Comparison of ENCODE assay signal across 8 cellular contexts in the genomic region with DNA sequence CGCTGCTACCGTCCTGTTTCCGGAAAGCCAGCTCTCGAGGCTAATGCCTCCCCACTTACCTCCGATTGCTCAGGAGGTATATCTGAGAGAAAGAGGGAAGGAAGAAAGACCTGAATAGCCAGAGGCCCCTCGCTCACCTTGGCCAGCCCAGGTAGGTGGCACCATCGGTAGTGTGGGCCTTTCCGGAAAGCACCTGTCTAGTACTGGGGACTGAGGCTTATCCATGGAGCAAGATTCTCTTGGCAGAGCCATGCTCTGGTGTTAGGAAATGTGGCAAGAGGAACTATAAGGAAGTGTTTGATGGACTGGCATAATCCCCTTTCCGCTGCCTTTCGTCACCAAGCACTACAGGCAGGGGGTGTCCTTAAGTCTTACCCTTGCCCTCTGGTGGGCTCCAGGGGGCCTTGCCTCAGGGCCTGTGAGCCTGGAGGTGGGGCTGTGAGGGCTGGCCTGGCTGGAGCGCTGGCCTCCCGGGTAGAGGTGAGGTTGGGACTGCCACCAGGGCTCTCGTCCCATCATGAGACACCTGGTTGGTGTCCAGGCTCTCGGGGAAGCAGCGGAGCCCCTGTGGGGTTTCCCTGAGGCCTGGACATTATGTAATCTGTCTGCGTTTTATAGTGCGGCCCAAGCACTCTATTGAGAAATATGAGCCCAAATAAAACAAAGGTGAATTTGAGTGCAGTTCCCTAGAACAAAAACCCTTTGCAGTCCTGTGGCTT. TPM values are rescaled to one million over a fixed set of nuclear protein-coding genes. Genes with fewer than 3 reads are reported as not detected.
DNase-seq lines count a peak whose midpoint lies in the region; ATAC-seq and TF ChIP-seq lines count a peak whose summit lies in the region.

No MANE protein-coding gene starts in this region.

- H3K9me2 ChIP-seq in GM23338 (ENCODE audit: insufficient read depth) (no peaks in the 10 kb centered on the region), OCI-LY1 (ENCODE audit: low read depth, low read length) (no peaks in the 10 kb centered on the region)

- H3K27me3 ChIP-seq in GM23338 (ENCODE audit: insufficient read depth) (0 out of 2 replicates have a peak, but pooled peaks cover 5% of the 10 kb centered on the region), OCI-LY1 (ENCODE audit: insufficient read depth, low read length) (no peaks in the 10 kb centered on the region)

- TF ChIP-seq CTCF in GM23338 (conservative IDR thresholded peaks at IDR 0.05; ENCODE audit: low read depth in 2 of 2) (0 out of 4 replicates have a peak, but pooled peaks have one; percentile 3 to 13), OCI-LY1 (IDR thresholded peaks at IDR 0.05; ENCODE audit: low read length) (peak; percentile 37; the same call in 1 of the 2 replicates), osteocyte (IDR thresholded peaks at IDR 0.05) (no peak)

- H3K27ac ChIP-seq in GM23338 (ENCODE audit: low read depth) (peak overlapping the region; percentile 79), OCI-LY1 (ENCODE audit: low read depth, low read length, poor library complexity, severe bottlenecking) (peak overlapping the region; percentile 83), epithelial cell of prostate (peak overlapping the region; percentile 97)

- ATAC-seq in GM23338 (peak; percentile 15), GM19395 (IDR thresholded peaks at IDR 0.05; ENCODE audit: unreplicated experiment) (no peak), GM18909 (IDR thresholded peaks at IDR 0.05; ENCODE audit: poor library complexity, unreplicated experiment) (no peak)

- H3K4me3 Mint-ChIP-seq in GM23338 (peak overlapping the region; percentile 88), osteocyte (ENCODE audit: unreplicated experiment) (peak overlapping the region; percentile 83)

- H2AFZ ChIP-seq in GM23338 (no peak overlapping the region), OCI-LY1 (ENCODE audit: low read length) (no peak overlapping the region)

- H3K36me3 Mint-ChIP-seq in GM23338 (ENCODE audit: low read depth) = peaks cover 4% of the 10 kb centered on the region; the same call in 1 of the 3 replicates
- H3K36me3 Mint-ChIP-seq in osteocyte (ENCODE audit: unreplicated experiment) = no peaks in the 10 kb centered on the region

- H3K27me3 Mint-ChIP-seq in GM23338 (ENCODE audit: insufficient read depth, low read depth, poor library complexity) (peaks cover 21% of the 10 kb centered on the region), osteocyte (ENCODE audit: unreplicated experiment) (no peaks in the 10 kb centered on the region)

- H3K79me2 ChIP-seq in GM23338 (replicated peaks; ENCODE audit: insufficient read depth) = peaks cover 74% of the 10 kb centered on the region
- H3K79me2 ChIP-seq in OCI-LY1 (ENCODE audit: insufficient read depth, low read length) = peaks cover 73% of the 10 kb centered on the region

- H3K27ac Mint-ChIP-seq in GM23338 (0 out of 2 replicates have a peak overlapping the region, but pooled peaks have one; percentile 41), osteocyte (ENCODE audit: unreplicated experiment) (peak overlapping the region; percentile 75)

- H3K4me2 ChIP-seq in GM23338 (peak overlapping the region; percentile 100), OCI-LY1 (ENCODE audit: low read length) (peak overlapping the region; percentile 91)

- H3K4me1 Mint-ChIP-seq in GM23338 (peaks cover 70% of the 10 kb centered on the region), osteocyte (ENCODE audit: unreplicated experiment) (peaks cover 42% of the 10 kb centered on the region)

- H3F3A ChIP-seq in GM23338 (replicated peaks; ENCODE audit: low read depth) = peaks cover 13% of the 10 kb centered on the region; the same call in 1 of the 2 replicates
- no peaks in the 10 kb centered on the region for H3F3A ChIP-seq in OCI-LY1 (ENCODE audit: insufficient read depth, low read length)

- H3K4me1 ChIP-seq in GM23338 (ENCODE audit: insufficient read depth) (peaks cover 57% of the 10 kb centered on the region), OCI-LY1 (ENCODE audit: insufficient read depth, low read length, severe bottlenecking) (peaks cover 52% of the 10 kb centered on the region)

- H3K9ac ChIP-seq in OCI-LY1 (ENCODE audit: low read length) = peak overlapping the region; percentile 93

- DNase-seq in GM23338 (ENCODE audit: low spot score) (peak; percentile 39), epithelial cell of prostate (ENCODE audit: low read depth, low spot score) (no peak), osteocyte (ENCODE audit: extremely low spot score, unreplicated experiment) (no peak), NCI-H446 (lab: John Stamatoyannopoulos, UW) (no peak), dedifferentiated amniotic fluid mesenchymal stem cell (ENCODE audit: extremely low spot score) (no peak)

- H3K4me3 ChIP-seq in GM23338 (peak overlapping the region; percentile 93), OCI-LY1 (ENCODE audit: low read depth, low read length, poor library complexity, severe bottlenecking) (peak overlapping the region; percentile 85)

- no peaks in the 10 kb centered on the region for H3K9me3 ChIP-seq in OCI-LY1 (ENCODE audit: low read length)

- H3K36me3 ChIP-seq in GM23338 (ENCODE audit: insufficient read depth) (no peaks in the 10 kb centered on the region), OCI-LY1 (ENCODE audit: insufficient read depth, low read length) (peaks cover 16% of the 10 kb centered on the region)

- H4K20me1 ChIP-seq in GM23338 (replicated peaks; ENCODE audit: insufficient read depth) (peaks cover 56% of the 10 kb centered on the region), OCI-LY1 (ENCODE audit: insufficient read depth, low read length) (no peaks in the 10 kb centered on the region)

- H3K9me3 Mint-ChIP-seq in GM23338 = no peaks in the 10 kb centered on the region
- H3K9me3 Mint-ChIP-seq in osteocyte (ENCODE audit: unreplicated experiment) = no peaks in the 10 kb centered on the region

TF ChIP-seq in GM23338, 12 proteins besides CTCF, POLR2A, EP300 and RAD21:
- TF ChIP-seq ZNF114 (CRISPR knock-in tag; IDR thresholded peaks at IDR 0.05) = no peak
- TF ChIP-seq EZH2 (IDR thresholded peaks at IDR 0.05; ENCODE audit: low read depth, unreplicated experiment) = no peak
- TF ChIP-seq, protein P1, sequence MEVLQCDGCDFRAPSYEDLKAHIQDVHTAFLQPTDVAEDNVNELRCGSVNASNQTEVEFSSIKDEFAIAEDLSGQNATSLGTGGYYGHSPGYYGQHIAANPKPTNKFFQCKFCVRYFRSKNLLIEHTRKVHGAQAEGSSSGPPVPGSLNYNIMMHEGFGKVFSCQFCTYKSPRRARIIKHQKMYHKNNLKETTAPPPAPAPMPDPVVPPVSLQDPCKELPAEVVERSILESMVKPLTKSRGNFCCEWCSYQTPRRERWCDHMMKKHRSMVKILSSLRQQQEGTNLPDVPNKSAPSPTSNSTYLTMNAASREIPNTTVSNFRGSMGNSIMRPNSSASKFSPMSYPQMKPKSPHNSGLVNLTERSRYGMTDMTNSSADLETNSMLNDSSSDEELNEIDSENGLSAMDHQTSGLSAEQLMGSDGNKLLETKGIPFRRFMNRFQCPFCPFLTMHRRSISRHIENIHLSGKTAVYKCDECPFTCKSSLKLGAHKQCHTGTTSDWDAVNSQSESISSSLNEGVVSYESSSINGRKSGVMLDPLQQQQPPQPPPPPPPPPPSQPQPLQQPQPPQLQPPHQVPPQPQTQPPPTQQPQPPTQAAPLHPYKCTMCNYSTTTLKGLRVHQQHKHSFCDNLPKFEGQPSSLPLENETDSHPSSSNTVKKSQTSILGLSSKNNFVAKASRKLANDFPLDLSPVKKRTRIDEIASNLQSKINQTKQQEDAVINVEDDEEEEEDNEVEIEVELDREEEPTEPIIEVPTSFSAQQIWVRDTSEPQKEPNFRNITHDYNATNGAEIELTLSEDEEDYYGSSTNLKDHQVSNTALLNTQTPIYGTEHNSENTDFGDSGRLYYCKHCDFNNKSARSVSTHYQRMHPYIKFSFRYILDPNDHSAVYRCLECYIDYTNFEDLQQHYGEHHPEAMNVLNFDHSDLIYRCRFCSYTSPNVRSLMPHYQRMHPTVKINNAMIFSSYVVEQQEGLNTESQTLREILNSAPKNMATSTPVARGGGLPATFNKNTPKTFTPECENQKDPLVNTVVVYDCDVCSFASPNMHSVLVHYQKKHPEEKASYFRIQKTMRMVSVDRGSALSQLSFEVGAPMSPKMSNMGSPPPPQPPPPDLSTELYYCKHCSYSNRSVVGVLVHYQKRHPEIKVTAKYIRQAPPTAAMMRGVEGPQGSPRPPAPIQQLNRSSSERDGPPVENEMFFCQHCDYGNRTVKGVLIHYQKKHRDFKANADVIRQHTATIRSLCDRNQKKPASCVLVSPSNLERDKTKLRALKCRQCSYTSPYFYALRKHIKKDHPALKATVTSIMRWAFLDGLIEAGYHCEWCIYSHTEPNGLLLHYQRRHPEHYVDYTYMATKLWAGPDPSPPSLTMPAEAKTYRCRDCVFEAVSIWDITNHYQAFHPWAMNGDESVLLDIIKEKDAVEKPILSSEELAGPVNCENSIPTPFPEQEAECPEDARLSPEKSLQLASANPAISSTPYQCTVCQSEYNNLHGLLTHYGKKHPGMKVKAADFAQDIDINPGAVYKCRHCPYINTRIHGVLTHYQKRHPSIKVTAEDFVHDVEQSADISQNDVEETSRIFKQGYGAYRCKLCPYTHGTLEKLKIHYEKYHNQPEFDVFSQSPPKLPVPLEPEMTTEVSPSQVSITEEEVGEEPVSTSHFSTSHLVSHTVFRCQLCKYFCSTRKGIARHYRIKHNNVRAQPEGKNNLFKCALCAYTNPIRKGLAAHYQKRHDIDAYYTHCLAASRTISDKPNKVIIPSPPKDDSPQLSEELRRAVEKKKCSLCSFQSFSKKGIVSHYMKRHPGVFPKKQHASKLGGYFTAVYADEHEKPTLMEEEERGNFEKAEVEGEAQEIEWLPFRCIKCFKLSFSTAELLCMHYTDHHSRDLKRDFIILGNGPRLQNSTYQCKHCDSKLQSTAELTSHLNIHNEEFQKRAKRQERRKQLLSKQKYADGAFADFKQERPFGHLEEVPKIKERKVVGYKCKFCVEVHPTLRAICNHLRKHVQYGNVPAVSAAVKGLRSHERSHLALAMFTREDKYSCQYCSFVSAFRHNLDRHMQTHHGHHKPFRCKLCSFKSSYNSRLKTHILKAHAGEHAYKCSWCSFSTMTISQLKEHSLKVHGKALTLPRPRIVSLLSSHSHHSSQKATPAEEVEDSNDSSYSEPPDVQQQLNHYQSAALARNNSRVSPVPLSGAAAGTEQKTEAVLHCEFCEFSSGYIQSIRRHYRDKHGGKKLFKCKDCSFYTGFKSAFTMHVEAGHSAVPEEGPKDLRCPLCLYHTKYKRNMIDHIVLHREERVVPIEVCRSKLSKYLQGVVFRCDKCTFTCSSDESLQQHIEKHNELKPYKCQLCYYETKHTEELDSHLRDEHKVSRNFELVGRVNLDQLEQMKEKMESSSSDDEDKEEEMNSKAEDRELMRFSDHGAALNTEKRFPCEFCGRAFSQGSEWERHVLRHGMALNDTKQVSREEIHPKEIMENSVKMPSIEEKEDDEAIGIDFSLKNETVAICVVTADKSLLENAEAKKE (CRISPR knock-in tag; IDR thresholded peaks at IDR 0.05) = no peak
TF ChIP-seq in GM23338: peak in this region for 0.

RNA-seq across cellular contexts. Expression of a gene that starts 2.9 kb away (rescaled TPM):
- 49.8 and 62.3 TPM in 2 replicates for total RNA-seq in GM23338 (2014; rRNA removed; shearing (Covaris generic))
- polyA plus RNA-seq in GM23338 (2016; fragmentation: Nextera tagmentation; extraction: Ambion mirVana) = 9.5 and 10.5 TPM in 2 replicates
- 29.8 and 38.0 TPM in 2 replicates for total RNA-seq in osteocyte
